Comparison of ENCODE assay signal across 8 cellular contexts in genomic region chr1:207825719-207826556, GRCh38.
DNase-seq lines count a peak whose midpoint lies in the region; ATAC-seq and TF ChIP-seq lines count a peak whose summit lies in the region.

No MANE protein-coding gene starts in this region.

- H3K4me3 ChIP-seq in Caco-2 (ENCODE audit: low read depth, low read length) (peak overlapping the region; percentile 38), MM.1S (ENCODE audit: low read length) (peak overlapping the region; percentile 56), fibroblast of the aortic adventitia (ENCODE audit: low read depth, low read length) (peak overlapping the region; percentile 35)

- H4K20me1 ChIP-seq in MM.1S (ENCODE audit: insufficient read depth, low read length) = no peaks in the 10 kb centered on the region

- H3K36me3 Mint-ChIP-seq in Caco-2 (ENCODE audit: insufficient read depth, unreplicated experiment) = peaks cover 27% of the 10 kb centered on the region

- TF ChIP-seq CTCF in Caco-2 (IDR thresholded peaks at IDR 0.05; ENCODE audit: insufficient read depth in 1 of 2, low read depth in 1 of 2, low read length in 1 of 2, severe bottlenecking in 1 of 2, unreplicated experiment in 1 of 2) = no peak
- no peak for TF ChIP-seq CTCF in MM.1S (IDR thresholded peaks at IDR 0.05; ENCODE audit: low read length)
- TF ChIP-seq CTCF in fibroblast of the aortic adventitia (IDR thresholded peaks at IDR 0.05; ENCODE audit: insufficient read depth, low read length) = no peak

- H3K27ac Mint-ChIP-seq in Caco-2 (ENCODE audit: unreplicated experiment) = peak overlapping the region; percentile 81

- no peaks in the 10 kb centered on the region for H3K9me2 ChIP-seq in MM.1S (replicated peaks; ENCODE audit: insufficient read depth, low read length)

- peak overlapping the region; percentile 79 for H3K4me3 Mint-ChIP-seq in Caco-2 (ENCODE audit: unreplicated experiment)

- peak overlapping the region; percentile 26 for H2AFZ ChIP-seq in MM.1S (ENCODE audit: low read length)

- peaks cover 43% of the 10 kb centered on the region for H3F3A ChIP-seq in MM.1S (ENCODE audit: insufficient read depth, low read length)

- DNase-seq in Caco-2 (peak in 1 of 2 experiments; percentile 28), MM.1S (peak; percentile 96), activated T-cell treated with anti-CD3 and anti-CD28 coated beads for 1 hour (ENCODE audit: low read depth) (peak; percentile 52), fibroblast of the aortic adventitia (ENCODE audit: low read depth) (peak; percentile 76), renal cortical epithelial cell (ENCODE audit: low read depth) (peak; percentile 95), NCI-H446 (lab: John Stamatoyannopoulos, UW) (no peak), DMS53 (lab: John Stamatoyannopoulos, UW) (no peak)

- BruUV-seq in Caco-2 (replicated peaks; lab: Mats Ljungman, UMichigan) = TSS peak; percentile 79

- POLR2A ChIA-PET in Caco-2 (lab: Charles Lee) = interaction anchor here (1.0 to 1.8 kb wide), 6 partner anchors 29 to 172 kb away, joined by 3 to 13 read pairs (median 4); no protein-coding TSS in a partner anchor

- peak overlapping the region; percentile 91 for H3K27ac ChIP-seq in MM.1S (ENCODE audit: low read length)

- H3K27me3 ChIP-seq in Caco-2 (replicated peaks; ENCODE audit: control insufficient read depth, insufficient read depth, low read length) (no peaks in the 10 kb centered on the region), MM.1S (replicated peaks; ENCODE audit: insufficient read depth, low read length) (no peaks in the 10 kb centered on the region)

- no peaks in the 10 kb centered on the region for H3K9me3 ChIP-seq in Caco-2
- no peaks in the 10 kb centered on the region for H3K9me3 ChIP-seq in MM.1S (replicated peaks; ENCODE audit: insufficient read depth, low read length)

- H3K4me2 ChIP-seq in MM.1S (ENCODE audit: low read depth, low read length) = peak overlapping the region; percentile 87

- peaks cover 83% of the 10 kb centered on the region for H3K79me2 ChIP-seq in MM.1S (ENCODE audit: low read length)

- intact Hi-C loops in Caco-2 (cut with micrococcal nuclease; ENCODE audit: unreplicated experiment) = loop anchor here (2.0 kb wide), 1 partner anchor 13 kb away; no protein-coding TSS in a partner anchor

- H3K9ac ChIP-seq in MM.1S (ENCODE audit: low read length) = peak overlapping the region; percentile 79

- CTCF ChIA-PET in Caco-2 (lab: Charles Lee) = interaction anchor here (1.1 to 4.9 kb wide), 6 partner anchors 14 to 138 kb away, joined by 3 to 47 read pairs (median 10); no protein-coding TSS in a partner anchor

- peaks cover 48% of the 10 kb centered on the region for H3K4me1 Mint-ChIP-seq in Caco-2 (ENCODE audit: low read depth, unreplicated experiment)

- H3K36me3 ChIP-seq in Caco-2 (ENCODE audit: control insufficient read depth, insufficient read depth, low read length) = peaks cover 1% of the 10 kb centered on the region
- no peaks in the 10 kb centered on the region for H3K36me3 ChIP-seq in MM.1S (replicated peaks; ENCODE audit: insufficient read depth, low read length)

- H3K4me1 ChIP-seq in Caco-2 (peaks cover 40% of the 10 kb centered on the region), MM.1S (ENCODE audit: low read length) (peaks cover 50% of the 10 kb centered on the region)

- no peaks in the 10 kb centered on the region for H3K27me3 Mint-ChIP-seq in Caco-2 (ENCODE audit: insufficient read depth, unreplicated experiment)

- no peaks in the 10 kb centered on the region for H3K9me3 Mint-ChIP-seq in Caco-2 (ENCODE audit: unreplicated experiment)

- ATAC-seq in GM21576 (IDR thresholded peaks at IDR 0.05; ENCODE audit: unreplicated experiment) = peak; percentile 61

Comparison
In these comparisons a context has a peak if more than half of its experiments do, and no peak if none do; other contexts are left out.
1. DNase-seq: peak in MM.1S (single experiment), activated T-cell treated with anti-CD3 and anti-CD28 coated beads for 1 hour (single experiment), fibroblast of the aortic adventitia (single experiment) and renal cortical epithelial cell (single experiment); none in NCI-H446 (0 of 2) and DMS53 (single experiment).
2. Peak in every context shown above with its lines, with median percentiles within 50 percentile points of each other: H3K4me3 ChIP-seq.